25 cellular contexts compared by ENCODE assay signal in genomic region chr5:66415208-66415607, GRCh38.
DNase-seq lines count a peak whose midpoint lies in the region; FAIRE-seq and TF ChIP-seq lines count a peak whose summit lies in the region.
"Had no signal": no experiment of that assay in that cellular context is flagged by ENCODE, and none has a peak within 500 bp of the region (broad histone marks: within the 10 kb centered on the region; RNA-seq: fewer than 3 reads in every experiment).

No MANE protein-coding gene starts in this region.

- no peak overlapping the region for H3K4me3 Mint-ChIP-seq in activated naive CD8-positive, alpha-beta T cell treated with anti-CD3 and anti-CD28 coated beads for 36 hours
- H3K4me3 Mint-ChIP-seq: activated CD8-positive, alpha-beta T cell treated with anti-CD3 and anti-CD28 coated beads for 36 hours; B cell had no signal

- H3K4me1 ChIP-seq in small intestine (ENCODE audit: control insufficient read depth in 2 of 2, insufficient read depth in 1 of 2, low read depth in 1 of 2, low read length in 1 of 2), result no peaks in the 10 kb centered on the region
- H3K4me1 ChIP-seq: esophagus squamous epithelium, HAP-1, transverse colon had no signal

- DNase-seq in NCI-H2171 treated with DMSO at 0.1 percent for 48 hours (lab: John Stamatoyannopoulos, UW) (peak; percentile 5), NCI-H2171 (lab: John Stamatoyannopoulos, UW) (no peak), NB4 (ENCODE audit: low read depth) (peak; percentile 4), dermis blood vessel endothelial cell (peak; percentile 25), pulmonary artery endothelial cell (ENCODE audit: low read depth, low spot score) (peak; percentile 24), AG20443 (ENCODE audit: low spot score) (no peak), small intestine (no peak)
- DNase-seq in activated naive CD8-positive, alpha-beta T cell treated with anti-CD3 and anti-CD28 coated beads for 36 hours, result no peak
- DNase-seq: activated CD4-positive, alpha-beta T cell treated with anti-CD3 and anti-CD28 coated beads for 1 hour; activated CD8-positive, alpha-beta T cell treated with anti-CD3 and anti-CD28 coated beads for 36 hours; activated effector memory CD4-positive, alpha-beta T cell treated with anti-CD3 and anti-CD28 coated beads, Interleukin-2, amount 50 U/mL, for 16 hours; activated T-cell treated with anti-CD3 and anti-CD28 coated beads for 4 hours; effector memory CD4-positive, alpha-beta T cell; esophagus squamous epithelium; kidney glomerular epithelial cell; NCI-H1436; NCI-H446 treated with DMSO at 0.1 percent for 48 hours; SHP77; stimulated activated CD8-positive, alpha-beta memory T cell treated with anti-CD3 and anti-CD28 coated beads, Interleukin-4, amount 100 ng/mL, for 48 hours; T-helper 1 cell; transverse colon had no signal

- no peak for TF ChIP-seq POLR2A in NB4 (IDR thresholded peaks at IDR 0.05; ENCODE audit: extremely low read depth, insufficient read length)

- FAIRE-seq in small intestine (lab: Jason Lieb, UNC), result no peak
- FAIRE-seq: TTC549 had no signal

- H3K27me3 ChIP-seq in small intestine (ENCODE audit: control insufficient read depth in 2 of 2, insufficient read depth in 2 of 2, low read length in 2 of 2), result no peaks in the 10 kb centered on the region
- H3K27me3 ChIP-seq: esophagus squamous epithelium, transverse colon had no signal

- TF ChIP-seq CTCF in NB4 (IDR thresholded peaks at IDR 0.05; ENCODE audit: low read depth, low read length), result no peak

- no peak overlapping the region for H3K27ac ChIP-seq in small intestine (ENCODE audit: low read depth in 1 of 2, low read length in 1 of 2)
- H3K27ac ChIP-seq: esophagus squamous epithelium, transverse colon had no signal

- no peaks in the 10 kb centered on the region for H3K9me3 Mint-ChIP-seq in activated naive CD8-positive, alpha-beta T cell treated with anti-CD3 and anti-CD28 coated beads for 36 hours
- H3K9me3 Mint-ChIP-seq: activated CD8-positive, alpha-beta T cell treated with anti-CD3 and anti-CD28 coated beads for 36 hours had no signal

- H3K36me3 ChIP-seq in small intestine (ENCODE audit: control insufficient read depth in 2 of 2, insufficient read depth in 2 of 2, low read length in 2 of 2), result no peaks in the 10 kb centered on the region
- H3K36me3 ChIP-seq: esophagus squamous epithelium, HAP-1, transverse colon had no signal

- H3K9me3 ChIP-seq in small intestine (ENCODE audit: control insufficient read depth, low read depth), result no peaks in the 10 kb centered on the region
- H3K9me3 ChIP-seq: esophagus squamous epithelium, HAP-1, transverse colon had no signal

- peaks cover 8% of the 10 kb centered on the region for H3K27me3 Mint-ChIP-seq in activated naive CD8-positive, alpha-beta T cell treated with anti-CD3 and anti-CD28 coated beads for 36 hours
- H3K27me3 Mint-ChIP-seq: activated CD8-positive, alpha-beta T cell treated with anti-CD3 and anti-CD28 coated beads for 36 hours; B cell had no signal

- H3K27ac Mint-ChIP-seq in activated naive CD8-positive, alpha-beta T cell treated with anti-CD3 and anti-CD28 coated beads for 36 hours, result no peak overlapping the region
- H3K27ac Mint-ChIP-seq: activated CD8-positive, alpha-beta T cell treated with anti-CD3 and anti-CD28 coated beads for 36 hours; B cell had no signal

- H3K4me1 Mint-ChIP-seq in activated naive CD8-positive, alpha-beta T cell treated with anti-CD3 and anti-CD28 coated beads for 36 hours, result no peaks in the 10 kb centered on the region

- H3K36me3 Mint-ChIP-seq in activated naive CD8-positive, alpha-beta T cell treated with anti-CD3 and anti-CD28 coated beads for 36 hours, result no peaks in the 10 kb centered on the region

- H3K4me3 ChIP-seq in NB4 (ENCODE audit: low read depth, low read length), result no peak overlapping the region
- no peak overlapping the region for H3K4me3 ChIP-seq in small intestine (ENCODE audit: low read depth in 1 of 2, low read length in 2 of 2)
- H3K4me3 ChIP-seq: esophagus squamous epithelium, HAP-1, lung, transverse colon had no signal

Comparison
In these comparisons a context has a peak if more than half of its experiments do, and no peak if none do; other contexts are left out.
1. DNase-seq: peak in NCI-H2171 treated with DMSO at 0.1 percent for 48 hours (single experiment), NB4 (single experiment), dermis blood vessel endothelial cell (single experiment) and pulmonary artery endothelial cell (single experiment); none in NCI-H2171 (single experiment), AG20443 (single experiment), activated naive CD8-positive, alpha-beta T cell treated with anti-CD3 and anti-CD28 coated beads for 36 hours (single experiment) and small intestine (single experiment).